2 cellular contexts compared by ENCODE assay signal in the genomic region with DNA sequence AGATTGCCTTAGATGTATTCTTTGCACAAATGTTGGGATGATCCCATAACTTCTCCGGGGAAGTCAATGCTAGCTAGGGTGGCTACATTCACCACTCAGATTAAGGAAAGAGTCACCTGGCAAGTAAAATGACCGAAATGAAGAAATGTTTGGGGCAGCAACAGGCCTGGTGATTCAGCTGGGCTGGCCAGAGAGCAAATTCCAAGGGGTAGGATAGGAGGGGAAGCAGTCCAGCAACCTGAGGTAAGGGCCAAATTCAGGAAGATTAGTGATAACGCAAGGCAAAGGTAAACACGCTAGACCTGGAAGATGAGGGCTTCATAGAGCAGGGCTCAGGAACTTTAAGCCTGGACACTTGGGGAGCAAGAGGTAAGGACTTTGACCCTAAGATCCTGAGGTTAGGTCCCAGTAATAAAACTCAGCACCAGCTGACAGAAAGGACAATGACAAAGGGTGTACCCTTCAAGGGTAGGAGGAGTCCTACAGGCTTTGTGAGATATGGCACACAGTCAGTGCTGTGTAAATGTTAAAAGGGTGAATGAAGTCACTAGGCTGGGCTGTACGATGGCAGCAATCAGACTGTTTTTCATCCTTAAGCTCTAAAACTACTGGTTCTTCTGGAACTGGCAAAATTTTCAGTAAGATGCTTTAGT.
TF ChIP-seq lines count a peak whose summit lies in the region.

No MANE protein-coding gene starts in this region.

TF ChIP-seq in A549, 52 proteins besides CTCF, POLR2A, EP300 and RAD21:
- no peak for TF ChIP-seq GATA3 (IDR thresholded peaks at IDR 0.05; ENCODE audit: borderline replicate concordance)
- TF ChIP-seq TFCP2L1 (CRISPR knock-in tag; IDR thresholded peaks at IDR 0.05), result no peak
- TF ChIP-seq ZC3H11A (IDR thresholded peaks at IDR 0.05), result no peak
TF ChIP-seq in A549: peak in this region for 0.

TF ChIP-seq in HCT116, 20 proteins besides CTCF, POLR2A, EP300 and RAD21:
- TF ChIP-seq TCF7L2 (IDR thresholded peaks at IDR 0.05; ENCODE audit: borderline replicate concordance, extremely low read depth, insufficient read depth, insufficient read length), result no peak
- TF ChIP-seq, protein P1, sequence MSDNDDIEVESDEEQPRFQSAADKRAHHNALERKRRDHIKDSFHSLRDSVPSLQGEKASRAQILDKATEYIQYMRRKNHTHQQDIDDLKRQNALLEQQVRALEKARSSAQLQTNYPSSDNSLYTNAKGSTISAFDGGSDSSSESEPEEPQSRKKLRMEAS (IDR thresholded peaks at IDR 0.05), result no peak
- TF ChIP-seq, protein P2, sequence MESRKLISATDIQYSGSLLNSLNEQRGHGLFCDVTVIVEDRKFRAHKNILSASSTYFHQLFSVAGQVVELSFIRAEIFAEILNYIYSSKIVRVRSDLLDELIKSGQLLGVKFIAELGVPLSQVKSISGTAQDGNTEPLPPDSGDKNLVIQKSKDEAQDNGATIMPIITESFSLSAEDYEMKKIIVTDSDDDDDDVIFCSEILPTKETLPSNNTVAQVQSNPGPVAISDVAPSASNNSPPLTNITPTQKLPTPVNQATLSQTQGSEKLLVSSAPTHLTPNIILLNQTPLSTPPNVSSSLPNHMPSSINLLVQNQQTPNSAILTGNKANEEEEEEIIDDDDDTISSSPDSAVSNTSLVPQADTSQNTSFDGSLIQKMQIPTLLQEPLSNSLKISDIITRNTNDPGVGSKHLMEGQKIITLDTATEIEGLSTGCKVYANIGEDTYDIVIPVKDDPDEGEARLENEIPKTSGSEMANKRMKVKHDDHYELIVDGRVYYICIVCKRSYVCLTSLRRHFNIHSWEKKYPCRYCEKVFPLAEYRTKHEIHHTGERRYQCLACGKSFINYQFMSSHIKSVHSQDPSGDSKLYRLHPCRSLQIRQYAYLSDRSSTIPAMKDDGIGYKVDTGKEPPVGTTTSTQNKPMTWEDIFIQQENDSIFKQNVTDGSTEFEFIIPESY (IDR thresholded peaks at IDR 0.05; ENCODE audit: extremely low read depth, insufficient replicate concordance, low read length), result no peak
- no peak for TF ChIP-seq CEBPB (IDR thresholded peaks at IDR 0.05; ENCODE audit: low read depth)
- TF ChIP-seq EZH2phosphoT487 (IDR thresholded peaks at IDR 0.05; ENCODE audit: borderline replicate concordance), result no peak
- no peak for TF ChIP-seq SRF (IDR thresholded peaks at IDR 0.05; ENCODE audit: low read depth)
